Comparison of ENCODE assay signal across 16 cellular contexts in genomic region chr1:57302812-57303607, GRCh38.
"Had no signal": no experiment of that assay in that cellular context is flagged by ENCODE, and none has a peak within 500 bp of the region (broad histone marks: within the 10 kb centered on the region; RNA-seq: fewer than 3 reads in every experiment).

No MANE protein-coding gene starts in this region.

- ATAC-seq: effector memory CD8-positive, alpha-beta T cell; gastrocnemius medialis; left lobe of liver; mucosa of descending colon; naive thymus-derived CD8-positive, alpha-beta T cell; right cardiac atrium; stimulated activated naive CD8-positive, alpha-beta T cell treated with anti-CD3 and anti-CD28 coated beads, Interleukin-15, Interleukin-2, amounts not matched to agents 100 U/mL and 50 U/mL, for 24 hours had no signal

- H3K27me3 ChIP-seq: esophagus muscularis mucosa, gastrocnemius medialis, tibial artery, upper lobe of left lung, uterus had no signal

- H3K4me3 ChIP-seq: esophagus muscularis mucosa, gastrocnemius medialis, mucosa of descending colon, smooth muscle cell, tibial artery, upper lobe of left lung, uterus had no signal

- H3K4me1 ChIP-seq: esophagus muscularis mucosa, gastrocnemius medialis, tibial artery, upper lobe of left lung, uterus had no signal

- DNase-seq: effector memory CD8-positive, alpha-beta T cell; gastrocnemius medialis; kidney glomerular epithelial cell; mammary epithelial cell; mucosa of descending colon; naive thymus-derived CD8-positive, alpha-beta T cell; right cardiac atrium; stimulated activated CD4-positive, alpha-beta T cell treated with anti-CD3 and anti-CD28 coated beads, Interleukin-2, amount 100 ng/mL, for 48 hours; stimulated activated naive CD8-positive, alpha-beta T cell treated with anti-CD3 and anti-CD28 coated beads, Interleukin-15, Interleukin-2, amounts not matched to agents 100 U/mL and 50 U/mL, for 24 hours; tibial artery; upper lobe of left lung; uterus had no signal

- H3K9me3 ChIP-seq: esophagus muscularis mucosa, gastrocnemius medialis, mucosa of descending colon, tibial artery, uterus had no signal

- H3K36me3 ChIP-seq: esophagus muscularis mucosa, gastrocnemius medialis, tibial artery, upper lobe of left lung, uterus had no signal

- H3K27ac ChIP-seq: epithelial cell of prostate, esophagus muscularis mucosa, gastrocnemius medialis, tibial artery, upper lobe of left lung, uterus had no signal
